8 cellular contexts compared by ENCODE assay signal in the genomic region with DNA sequence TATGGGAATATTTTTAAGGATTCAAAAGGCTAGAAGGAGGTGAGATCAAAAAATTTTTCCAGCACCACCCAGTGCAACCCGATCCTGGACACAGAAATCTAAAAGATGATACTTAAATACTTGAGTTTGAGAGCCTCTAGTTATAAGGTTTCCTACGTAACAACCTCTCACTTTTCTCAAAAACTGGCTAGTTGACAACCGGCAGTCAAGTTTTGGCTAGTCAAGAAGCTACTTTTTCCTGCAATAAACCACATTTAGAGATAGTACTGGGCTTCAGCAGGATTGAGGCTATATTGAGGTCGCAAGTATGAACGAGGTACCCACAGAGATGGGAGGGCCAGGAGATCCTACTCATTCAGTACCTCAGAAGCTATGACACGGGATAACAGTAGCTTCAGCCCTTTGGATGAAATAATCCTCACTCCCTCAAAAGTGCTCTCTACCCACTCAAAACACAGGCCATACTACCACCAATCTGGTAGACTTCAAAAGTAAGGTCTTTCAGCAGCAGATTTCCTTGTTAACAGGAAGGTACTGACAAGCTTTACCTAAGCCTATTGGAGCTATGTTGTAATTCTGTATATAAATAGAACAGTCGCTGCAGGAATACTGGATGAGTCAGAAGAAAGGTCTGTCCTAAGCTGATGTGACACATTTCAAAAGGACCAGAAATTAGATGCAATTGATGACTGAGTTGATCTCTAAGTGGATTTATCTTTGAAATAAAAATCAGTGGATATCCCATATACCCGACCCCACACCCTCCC. TPM values are rescaled to one million over a fixed set of nuclear protein-coding genes. Genes with fewer than 3 reads are reported as not detected.
DNase-seq lines count a peak whose midpoint lies in the region; ATAC-seq, FAIRE-seq and TF ChIP-seq lines count a peak whose summit lies in the region.

No MANE protein-coding gene starts in this region.

- H3K27me3 ChIP-seq in Panc1 (ENCODE audit: control insufficient read depth, insufficient read depth, low read length) (no peaks in the 10 kb centered on the region), esophagus (ENCODE audit: control insufficient read depth in 1 of 2, insufficient read depth in 2 of 2, low read length in 2 of 2) (no peaks in the 10 kb centered on the region)

- TF ChIP-seq POLR2A in GM12891 (IDR thresholded peaks at IDR 0.05; ENCODE audit: low read depth, low read length): no peak

- peaks cover under 1% of the 10 kb centered on the region for H3K9me3 Mint-ChIP-seq in progenitor cell of endocrine pancreas (ENCODE audit: low read depth)

- TF ChIP-seq CTCF in Panc1 (IDR thresholded peaks at IDR 0.05) (no peak), progenitor cell of endocrine pancreas (IDR thresholded peaks at IDR 0.05; ENCODE audit: unreplicated experiment) (no peak)

- H3K4me1 ChIP-seq in Panc1 (ENCODE audit: control insufficient read depth, insufficient read depth, low read length) (peaks cover 22% of the 10 kb centered on the region), esophagus (ENCODE audit: control insufficient read depth in 2 of 2, insufficient read depth in 2 of 2, low read length in 1 of 2) (peaks cover 0 to 7% of the 10 kb centered on the region in 2 donors)

- peaks cover 39% of the 10 kb centered on the region for H3K4me1 Mint-ChIP-seq in progenitor cell of endocrine pancreas (ENCODE audit: low read depth)

- BruUV-seq in Panc1 (replicated peaks; lab: Mats Ljungman, UMichigan): no TSS peak

- H3K36me3 ChIP-seq in Panc1 (ENCODE audit: control insufficient read depth, insufficient read depth, low read length): peaks cover 4% of the 10 kb centered on the region; the same call in 1 of the 2 replicates
- H3K36me3 ChIP-seq in esophagus (ENCODE audit: control insufficient read depth in 2 of 2, insufficient read depth in 2 of 2, low read length in 1 of 2): no peaks in the 10 kb centered on the region

- H3K27me3 Mint-ChIP-seq in progenitor cell of endocrine pancreas: peaks cover 58% of the 10 kb centered on the region

- no peaks in the 10 kb centered on the region for H3K36me3 Mint-ChIP-seq in progenitor cell of endocrine pancreas (ENCODE audit: insufficient read depth)

- H3K27ac Mint-ChIP-seq in progenitor cell of endocrine pancreas: no peak overlapping the region

- intact Hi-C loops in Panc1 (cut with micrococcal nuclease; ENCODE audit: unreplicated experiment): loop anchor here (5.0 to 10.0 kb wide), 3 partner anchors 175 to 267 kb away; partner anchors contain the start of gene EIF4E

- in situ Hi-C loops in Panc1 (cut with HindIII; ENCODE audit: low pct_unique_long_range_greater_than_20kb, low sequenced_read_pairs): no loop called here
- in situ Hi-C loops in KBM-7 (cut with MboI; ENCODE audit: low pct_unique_long_range_greater_than_20kb, low sequenced_read_pairs): no loop called here

- H3K4me3 Mint-ChIP-seq in progenitor cell of endocrine pancreas (ENCODE audit: low read depth): peak overlapping the region; percentile 80

- ATAC-seq in Panc1: no peak
- no peak for ATAC-seq in HG03039 (IDR thresholded peaks at IDR 0.05; ENCODE audit: unreplicated experiment)
- no peak for ATAC-seq in GM18867 (IDR thresholded peaks at IDR 0.05; ENCODE audit: unreplicated experiment)

- CTCF ChIA-PET in Panc1 (lab: Charles Lee): no interaction called here

- H3K9me3 ChIP-seq in Panc1 (ENCODE audit: control insufficient read depth, insufficient read depth, low read depth, low read length): no peaks in the 10 kb centered on the region
- H3K9me3 ChIP-seq in esophagus (ENCODE audit: control insufficient read depth in 2 of 2, insufficient read depth in 1 of 2, low read depth in 1 of 2, low read length in 1 of 2): no peaks in the 10 kb centered on the region

- peak; percentile 19 for DNase-seq in GM03348 (ENCODE audit: low spot score)
- DNase-seq in Panc1 (ENCODE audit: low read depth, low spot score): no peak
- DNase-seq in progenitor cell of endocrine pancreas (ENCODE audit: low spot score, unreplicated experiment): no peak
- no peak for DNase-seq in GM12891 (ENCODE audit: insufficient read length, low spot score)
- DNase-seq in KBM-7: no peak

- H3K27ac ChIP-seq in Panc1 (ENCODE audit: low read length) (peak overlapping the region; percentile 86), esophagus (ENCODE audit: low read depth in 2 of 2, low read length in 1 of 2) (peak overlapping the region; percentile 76 to 96)

- H3K4me3 ChIP-seq in Panc1 (ENCODE audit: low read depth in 2 of 2, low read length in 2 of 2): peak overlapping the region; percentile 69 to 89
- H3K4me3 ChIP-seq in esophagus (ENCODE audit: low read depth in 1 of 2, low read length in 2 of 2): peak overlapping the region; percentile 18 to 87

- POLR2A ChIA-PET in Panc1 (lab: Charles Lee): no interaction called here

- FAIRE-seq in GM12891 (lab: Jason Lieb, UNC): no peak

- 59 to 64% methylated on average over 8 of the region's 8 CpGs for WGBS in esophagus, 2 donors

TF ChIP-seq in GM12891, 5 proteins besides CTCF, POLR2A, EP300 and RAD21:
- TF ChIP-seq POLR2AphosphoS5 (IDR thresholded peaks at IDR 0.05; ENCODE audit: low read depth, low read length): no peak
- TF ChIP-seq TAF1 (IDR thresholded peaks at IDR 0.05; ENCODE audit: low read depth, low read length): no peak
- no peak for TF ChIP-seq SPI1 (IDR thresholded peaks at IDR 0.05; ENCODE audit: low read depth, low read length)
- no peak for TF ChIP-seq PAX5 (IDR thresholded peaks at IDR 0.05; ENCODE audit: insufficient read depth, low read length, severe bottlenecking)
- TF ChIP-seq POU2F2 (IDR thresholded peaks at IDR 0.05; ENCODE audit: low read depth, low read length): no peak

RNA-seq across cellular contexts. Expression of gene TSPAN5, which starts 1.5 kb away (rescaled TPM):
- total RNA-seq in Panc1 (2021; ENCODE audit: unreplicated experiment) (61.9 TPM), progenitor cell of endocrine pancreas (6.1 and 7.5 TPM in 2 replicates)
- polyA plus RNA-seq in Panc1 (2012; ENCODE audit: insufficient read length): 45.8 TPM
- 1 to 10 TPM; 8.8 to 9.8 TPM for polyA plus RNA-seq in esophagus
- 0.03 TPM for polyA plus RNA-seq in GM12891 (2012; ENCODE audit: low read depth, missing spikeins)
